Comparison of ENCODE assay signal across 8 cellular contexts in the genomic region with DNA sequence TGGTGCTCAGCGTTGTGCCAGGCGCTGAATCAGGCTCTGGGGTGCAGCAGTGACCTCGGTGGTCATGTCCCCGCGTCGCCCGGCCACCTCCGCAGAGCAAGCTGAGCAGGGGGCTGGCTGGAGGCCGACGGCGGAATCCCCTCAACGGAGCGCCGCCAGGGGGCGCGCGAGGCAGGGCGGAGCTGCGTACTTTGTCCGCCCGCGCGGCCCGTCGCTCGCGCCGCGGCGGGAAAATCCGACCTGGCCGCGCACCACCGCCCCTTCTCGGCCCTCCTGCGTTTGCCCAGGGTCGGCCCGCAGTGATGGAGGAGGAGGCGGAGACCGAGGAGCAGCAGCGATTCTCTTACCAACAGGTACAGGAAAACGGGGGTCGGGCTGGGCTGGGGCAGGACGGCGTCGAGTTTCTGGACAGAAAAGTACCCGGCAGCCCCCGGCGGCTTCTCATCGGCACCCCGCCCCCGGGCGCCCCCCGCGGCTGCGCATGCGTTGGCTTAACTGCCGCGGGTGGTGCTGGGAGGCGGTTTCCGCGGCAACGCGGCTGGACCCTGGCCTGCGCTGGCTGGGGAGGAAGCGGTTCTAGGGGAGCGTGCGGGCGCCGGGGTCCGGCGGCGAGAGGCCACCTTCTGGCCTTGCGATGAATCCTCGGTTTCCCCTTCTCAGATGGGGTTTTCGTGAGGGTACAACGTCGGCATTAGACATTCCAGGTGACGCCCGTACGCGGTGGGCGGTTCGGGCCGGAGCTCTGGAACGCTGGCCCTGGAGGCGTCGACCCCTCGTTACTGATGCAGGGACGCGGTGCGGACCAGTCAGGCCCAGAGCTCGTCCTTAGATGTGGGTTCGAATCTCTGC. TPM values are rescaled to one million over a fixed set of nuclear protein-coding genes. Genes with fewer than 3 reads are reported as not detected.
DNase-seq lines count a peak whose midpoint lies in the region; ATAC-seq and TF ChIP-seq lines count a peak whose summit lies in the region.

A gene (plus strand): TSS at position 218 of the 849 bp plus-strand sequence. CDS start 85 bp downstream, at position 303.

- no peaks in the 10 kb centered on the region for H3K9me3 Mint-ChIP-seq in IgD-negative memory B cell
- H3K9me3 Mint-ChIP-seq in activated T-cell treated with anti-CD3 and anti-CD28 coated beads, Interleukin-2, amount 50 U/mL, for 4 hours, result no peaks in the 10 kb centered on the region

- DNase-seq in DMS53 treated with DMSO at 0.1 percent for 48 hours (lab: John Stamatoyannopoulos, UW; ENCODE audit: unreplicated experiment) (peak; percentile 71), esophagus muscularis mucosa (ENCODE audit: extremely low spot score) (peak; percentile 95), myocyte (ENCODE audit: low read depth) (peak; percentile 93)
- peak; percentile 89 for DNase-seq in activated T-cell treated with anti-CD3 and anti-CD28 coated beads, Interleukin-2, amount 50 U/mL, for 4 hours
- DNase-seq in stimulated activated CD8-positive, alpha-beta memory T cell treated with anti-CD3 and anti-CD28 coated beads, Interleukin-7, amount 100 ng/mL, for 4 hours (ENCODE audit: low read depth in 2 of 2), result peak; percentile 80 to 90

- H3K27me3 ChIP-seq in esophagus muscularis mucosa, result no peaks in the 10 kb centered on the region

- peaks cover 18 to 20% (median 19%) of the 10 kb centered on the region in 3 donors for H3K4me1 Mint-ChIP-seq in IgD-negative memory B cell
- H3K4me1 Mint-ChIP-seq in activated T-cell treated with anti-CD3 and anti-CD28 coated beads, Interleukin-2, amount 50 U/mL, for 4 hours (ENCODE audit: low read depth), result peaks cover 16% of the 10 kb centered on the region

- H3K9me3 ChIP-seq in esophagus muscularis mucosa, result no peaks in the 10 kb centered on the region

- WGBS in esophagus muscularis mucosa, result 0% methylated on average over 15 of the region's 94 CpGs

- peak within 1 kb of the TSS; percentile 87 to 99 (median 97) for H3K27ac Mint-ChIP-seq in IgD-negative memory B cell

- TF ChIP-seq EP300 in esophagus muscularis mucosa (IDR thresholded peaks at IDR 0.05), result no peak

- no peak for TF ChIP-seq POLR2A in esophagus muscularis mucosa (IDR thresholded peaks at IDR 0.05; ENCODE audit: low read depth)

- H3K36me3 ChIP-seq in esophagus muscularis mucosa, result peaks cover 0 to 7% (median 0%) of the 10 kb centered on the region in 4 donors

- peak within 1 kb of the TSS; percentile 67 to 83 (median 79) for H3K27ac ChIP-seq in esophagus muscularis mucosa (replicated peaks in 1 of 4)

- H3K27me3 Mint-ChIP-seq in IgD-negative memory B cell, result no peaks in the 10 kb centered on the region
- H3K27me3 Mint-ChIP-seq in activated T-cell treated with anti-CD3 and anti-CD28 coated beads, Interleukin-2, amount 50 U/mL, for 4 hours (ENCODE audit: low read depth), result no peaks in the 10 kb centered on the region

- peaks cover 8 to 30% (median 20%) of the 10 kb centered on the region in 4 donors for H3K4me1 ChIP-seq in esophagus muscularis mucosa

- ATAC-seq in GM21529 (IDR thresholded peaks at IDR 0.05; ENCODE audit: unreplicated experiment), result peak; percentile 75
- peak; percentile 87 to 89 for ATAC-seq in activated T-cell treated with anti-CD3 and anti-CD28 coated beads, Interleukin-2, amount 50 U/mL, for 4 hours

- no peaks in the 10 kb centered on the region for H3K36me3 Mint-ChIP-seq in IgD-negative memory B cell
- H3K36me3 Mint-ChIP-seq in activated T-cell treated with anti-CD3 and anti-CD28 coated beads, Interleukin-2, amount 50 U/mL, for 4 hours (ENCODE audit: insufficient read depth), result no peaks in the 10 kb centered on the region

- peak within 1 kb of the TSS; percentile 70 to 83 (median 77) for H3K4me3 ChIP-seq in esophagus muscularis mucosa

- intact Hi-C loops in esophagus muscularis mucosa (cut with DNase I), result loop anchor here (2.0 to 5.0 kb wide), 2 partner anchors 64 to 437 kb away; no protein-coding TSS in a partner anchor

- TF ChIP-seq CTCF in esophagus muscularis mucosa (IDR thresholded peaks at IDR 0.05), result peak in 2 of 3 experiments; percentile 95 to 99

- H3K4me3 Mint-ChIP-seq in IgD-negative memory B cell, result peak within 1 kb of the TSS; percentile 89 to 96 (median 92)
- peak within 1 kb of the TSS; percentile 91 for H3K4me3 Mint-ChIP-seq in activated T-cell treated with anti-CD3 and anti-CD28 coated beads, Interleukin-2, amount 50 U/mL, for 4 hours

TF ChIP-seq in PFSK-1, 5 proteins besides CTCF, POLR2A, EP300 and RAD21:
- peak; percentile 67 for TF ChIP-seq POLR2AphosphoS5 (IDR thresholded peaks at IDR 0.05; ENCODE audit: low read depth, low read length)
- peak; percentile 36; the same call in 1 of the 2 replicates for TF ChIP-seq TAF1 (IDR thresholded peaks at IDR 0.05; ENCODE audit: borderline replicate concordance, insufficient read depth, low read length)
- peak; percentile 61; the same call in 1 of the 2 replicates for TF ChIP-seq SIN3A (IDR thresholded peaks at IDR 0.05; ENCODE audit: borderline replicate concordance, insufficient read depth, low read length)
- TF ChIP-seq, protein P1, sequence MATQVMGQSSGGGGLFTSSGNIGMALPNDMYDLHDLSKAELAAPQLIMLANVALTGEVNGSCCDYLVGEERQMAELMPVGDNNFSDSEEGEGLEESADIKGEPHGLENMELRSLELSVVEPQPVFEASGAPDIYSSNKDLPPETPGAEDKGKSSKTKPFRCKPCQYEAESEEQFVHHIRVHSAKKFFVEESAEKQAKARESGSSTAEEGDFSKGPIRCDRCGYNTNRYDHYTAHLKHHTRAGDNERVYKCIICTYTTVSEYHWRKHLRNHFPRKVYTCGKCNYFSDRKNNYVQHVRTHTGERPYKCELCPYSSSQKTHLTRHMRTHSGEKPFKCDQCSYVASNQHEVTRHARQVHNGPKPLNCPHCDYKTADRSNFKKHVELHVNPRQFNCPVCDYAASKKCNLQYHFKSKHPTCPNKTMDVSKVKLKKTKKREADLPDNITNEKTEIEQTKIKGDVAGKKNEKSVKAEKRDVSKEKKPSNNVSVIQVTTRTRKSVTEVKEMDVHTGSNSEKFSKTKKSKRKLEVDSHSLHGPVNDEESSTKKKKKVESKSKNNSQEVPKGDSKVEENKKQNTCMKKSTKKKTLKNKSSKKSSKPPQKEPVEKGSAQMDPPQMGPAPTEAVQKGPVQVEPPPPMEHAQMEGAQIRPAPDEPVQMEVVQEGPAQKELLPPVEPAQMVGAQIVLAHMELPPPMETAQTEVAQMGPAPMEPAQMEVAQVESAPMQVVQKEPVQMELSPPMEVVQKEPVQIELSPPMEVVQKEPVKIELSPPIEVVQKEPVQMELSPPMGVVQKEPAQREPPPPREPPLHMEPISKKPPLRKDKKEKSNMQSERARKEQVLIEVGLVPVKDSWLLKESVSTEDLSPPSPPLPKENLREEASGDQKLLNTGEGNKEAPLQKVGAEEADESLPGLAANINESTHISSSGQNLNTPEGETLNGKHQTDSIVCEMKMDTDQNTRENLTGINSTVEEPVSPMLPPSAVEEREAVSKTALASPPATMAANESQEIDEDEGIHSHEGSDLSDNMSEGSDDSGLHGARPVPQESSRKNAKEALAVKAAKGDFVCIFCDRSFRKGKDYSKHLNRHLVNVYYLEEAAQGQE (IDR thresholded peaks at IDR 0.05; ENCODE audit: insufficient read depth in 1 of 2, low read depth in 2 of 2, low read length in 2 of 2), result 0 out of 4 replicates have a peak, but pooled peaks of 1 of the 2 experiments have one; percentile 30
- TF ChIP-seq FOXP2 (optimal IDR thresholded peaks at IDR 0.05; ENCODE audit: borderline replicate concordance, extremely low read depth, extremely low read length, insufficient read depth), result peak; percentile 83
TF ChIP-seq in PFSK-1: peak in this region for 5.

RNA-seq across cellular contexts. Expression of the gene that starts here (rescaled TPM):
- polyA plus RNA-seq in IgD-negative memory B cell, result 12.3 TPM
- polyA plus RNA-seq in PFSK-1 (2012; ENCODE audit: insufficient read length, low read depth), result 6.9 TPM
- total RNA-seq in activated T-cell treated with anti-CD3 and anti-CD28 coated beads, Interleukin-2, amount 50 U/mL, for 4 hours, result 10 to 100 TPM; 16.3 to 24.2 (median 22.3) TPM
- total RNA-seq in esophagus muscularis mucosa (10 to 100 TPM in 1 of 4 donors, 1 to 10 TPM in 3; 4.0 to 13.3 (median 6.1) TPM), myocyte (4.0 and 4.7 TPM in 2 replicates)
- 22.2 TPM for polyA plus RNA-seq in myocyte (2012)

Comparison
In these comparisons a context has a peak if more than half of its experiments do, and no peak if none do; other contexts are left out.
1. Peak in every context shown above with its lines: DNase-seq, ATAC-seq, H3K4me3 ChIP-seq and H3K27ac ChIP-seq.